In genomic region chr4:52657317-52657629, GRCh38 we compare ENCODE assay signal across 10 cellular contexts. TPM values are rescaled to one million over a fixed set of nuclear protein-coding genes. Genes with fewer than 3 reads are reported as not detected.
DNase-seq lines count a peak whose midpoint lies in the region; ATAC-seq and TF ChIP-seq lines count a peak whose summit lies in the region.
"Had no signal": no experiment of that assay in that cellular context is flagged by ENCODE, and none has a peak within 500 bp of the region (broad histone marks: within the 10 kb centered on the region; RNA-seq: fewer than 3 reads in every experiment).

No MANE protein-coding gene starts in this region.

- in situ Hi-C loops in GM13977 (cut with MboI; ENCODE audit: low pct_unique_long_range_greater_than_20kb, low sequenced_read_pairs, unreplicated experiment), result no loop called here

- H4K20me1 ChIP-seq in BLaER1, result no peaks in the 10 kb centered on the region

- no peaks in the 10 kb centered on the region for H3K27me3 Mint-ChIP-seq in natural killer cell treated with Interleukin-12 subunit alpha and Interleukin-12 subunit beta and Interleukin-15 and Interleukin-18, amount 100 ng/mL, for 72 hours

- H3K27ac ChIP-seq in BLaER1 (no peak overlapping the region), HUES48 (ENCODE audit: low read depth, low read length) (peak overlapping the region; percentile 83), dorsolateral prefrontal cortex (peak overlapping the region in 45 of 59 donors; percentile 3 to 97 (median 92))

- H3K4me2 ChIP-seq in BLaER1, result peak overlapping the region; percentile 79

- peak overlapping the region in 1 of 2 donors; percentile 35 for H3K27ac Mint-ChIP-seq in natural killer cell treated with Interleukin-12 subunit alpha and Interleukin-12 subunit beta and Interleukin-15 and Interleukin-18, amount 100 ng/mL, for 72 hours
- H3K27ac Mint-ChIP-seq: activated naive CD8-positive, alpha-beta T cell treated with anti-CD3 and anti-CD28 coated beads, Interleukin-2, amount 10 ng/mL, durations not matched to agents 7 days and 5 days had no signal

- TF ChIP-seq CTCF in dorsolateral prefrontal cortex (IDR thresholded peaks at IDR 0.05 in 54 of 56, conservative IDR thresholded peaks at IDR 0.05 in 2 of 56; ENCODE audit: low read depth in 1 of 56, partially characterized antibody in 56 of 56) (no peak), GM13977 (IDR thresholded peaks at IDR 0.05; ENCODE audit: extremely low read depth, insufficient read depth, missing control alignments) (no peak)

- H3K36me3 ChIP-seq in BLaER1 (peaks cover 25% of the 10 kb centered on the region; the same call in 1 of the 2 replicates), HUES48 (ENCODE audit: control insufficient read depth, insufficient read depth, low read length) (peaks cover 10% of the 10 kb centered on the region; the same call in 1 of the 2 replicates)

- H3K4me1 ChIP-seq in BLaER1 (peaks cover 19% of the 10 kb centered on the region), HUES48 (ENCODE audit: control insufficient read depth, insufficient read depth, low read length) (peaks cover 18% of the 10 kb centered on the region)

- no peaks in the 10 kb centered on the region for H3K27me3 ChIP-seq in BLaER1
- peaks cover 9% of the 10 kb centered on the region for H3K27me3 ChIP-seq in HUES48 (ENCODE audit: control insufficient read depth, insufficient read depth, low read length)
- H3K27me3 ChIP-seq in dorsolateral prefrontal cortex, result no peaks in the 10 kb centered on the region

- peaks cover 21 to 27% of the 10 kb centered on the region in 2 donors for H3K4me1 Mint-ChIP-seq in natural killer cell treated with Interleukin-12 subunit alpha and Interleukin-12 subunit beta and Interleukin-15 and Interleukin-18, amount 100 ng/mL, for 72 hours (ENCODE audit: low read depth in 2 of 2)

- H3K9ac ChIP-seq in BLaER1 (no peak overlapping the region), HUES48 (ENCODE audit: low read depth, low read length) (peak overlapping the region; percentile 15)

- H3K9me3 ChIP-seq in BLaER1 (peaks cover 17% of the 10 kb centered on the region), HUES48 (ENCODE audit: control insufficient read depth, insufficient read depth, low read length) (no peaks in the 10 kb centered on the region)

- no peaks in the 10 kb centered on the region for H3K9me3 Mint-ChIP-seq in natural killer cell treated with Interleukin-12 subunit alpha and Interleukin-12 subunit beta and Interleukin-15 and Interleukin-18, amount 100 ng/mL, for 72 hours
- H3K9me3 Mint-ChIP-seq: activated naive CD8-positive, alpha-beta T cell treated with anti-CD3 and anti-CD28 coated beads, Interleukin-2, amount 10 ng/mL, durations not matched to agents 7 days and 5 days had no signal

- intact Hi-C loops in dorsolateral prefrontal cortex (cut with DNase I), result no loop called here

- H3K4me3 Mint-ChIP-seq in natural killer cell treated with Interleukin-12 subunit alpha and Interleukin-12 subunit beta and Interleukin-15 and Interleukin-18, amount 100 ng/mL, for 72 hours, result peak overlapping the region; percentile 50

- H3K36me3 Mint-ChIP-seq in natural killer cell treated with Interleukin-12 subunit alpha and Interleukin-12 subunit beta and Interleukin-15 and Interleukin-18, amount 100 ng/mL, for 72 hours, result peaks cover 6% of the 10 kb centered on the region

- 0 out of 2 replicates have a peak overlapping the region, but pooled peaks have one; percentile 83 for H3K4me3 ChIP-seq in BLaER1
- H3K4me3 ChIP-seq in HUES48 (ENCODE audit: low read depth, low read length), result peak overlapping the region; percentile 82
- peak overlapping the region in 52 of 59 donors; percentile 18 to 94 (median 79) for H3K4me3 ChIP-seq in dorsolateral prefrontal cortex

- ATAC-seq in natural killer cell treated with Interleukin-12 subunit alpha and Interleukin-12 subunit beta and Interleukin-15 and Interleukin-18, amount 100 ng/mL, for 72 hours, result no peak
- no peak for ATAC-seq in GM18858 (IDR thresholded peaks at IDR 0.05; ENCODE audit: unreplicated experiment)

- DNase-seq in dorsolateral prefrontal cortex, result peak in 1 of 10 donors; percentile 7
- DNase-seq in natural killer cell treated with Interleukin-12 subunit alpha and Interleukin-12 subunit beta and Interleukin-15 and Interleukin-18, amount 100 ng/mL, for 72 hours (ENCODE audit: low spot score), result no peak
- no peak for DNase-seq in HT-29 (ENCODE audit: low spot score)
- DNase-seq in stimulated activated CD4-positive, alpha-beta T cell treated with anti-CD3 and anti-CD28 coated beads, Interleukin-2, amount 100 ng/mL, for 24 hours, result no peak
- no peak for DNase-seq in GM13977 (ENCODE audit: low spot score)
- DNase-seq: activated naive CD8-positive, alpha-beta T cell treated with anti-CD3 and anti-CD28 coated beads, Interleukin-2, amount 10 ng/mL, durations not matched to agents 7 days and 5 days; NK-92 treated with Interleukin-12 subunit alpha and Interleukin-12 subunit beta, amount 100 ng/mL, for 24 hours had no signal

RNA-seq across cellular contexts. Expression of gene USP46, which starts 1.8 kb away (rescaled TPM):
- 100 to 1,000 TPM in 76 of 120 experiments, 10 to 100 TPM in 44; 55.4 to 143 (median 107) TPM for total RNA-seq in dorsolateral prefrontal cortex
- total RNA-seq in natural killer cell treated with Interleukin-12 subunit alpha and Interleukin-12 subunit beta and Interleukin-15 and Interleukin-18, amount 100 ng/mL, for 72 hours, result 10 to 100 TPM in 1 of 2 donors, 1 to 10 TPM in 1; 9.1 to 15.7 TPM
- total RNA-seq in HT-29 (2014; rRNA removed; shearing (Covaris generic)), result 2.7 and 3.0 TPM in 2 replicates
